Comparison of ENCODE assay signal across 14 cellular contexts in the genomic region with DNA sequence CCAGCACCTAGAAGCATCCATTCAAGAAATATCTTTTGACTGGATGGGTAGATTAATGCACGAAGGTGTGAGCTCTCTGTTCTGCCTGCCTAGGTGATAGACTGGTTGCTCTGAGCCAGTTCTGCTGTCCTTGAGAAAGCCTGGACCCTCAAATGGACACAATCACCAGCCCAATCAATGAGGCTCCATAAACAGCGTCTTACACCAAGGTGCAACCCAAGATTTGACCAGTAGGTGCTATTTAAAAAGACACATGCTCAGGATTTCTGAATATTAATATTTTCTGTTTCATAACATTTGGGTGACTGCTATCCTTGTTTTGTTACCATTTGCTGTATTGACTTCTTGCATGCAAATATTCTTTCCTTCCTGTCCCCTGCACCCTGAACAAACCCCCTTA. TPM values are rescaled to one million over a fixed set of nuclear protein-coding genes. Genes with fewer than 3 reads are reported as not detected.
DNase-seq lines count a peak whose midpoint lies in the region; ATAC-seq and TF ChIP-seq lines count a peak whose summit lies in the region.
"Had no signal": no experiment of that assay in that cellular context is flagged by ENCODE, and none has a peak within 500 bp of the region (broad histone marks: within the 10 kb centered on the region; RNA-seq: fewer than 3 reads in every experiment).

No MANE protein-coding gene starts in this region.

- H3K27me3 ChIP-seq in PC-3 (ENCODE audit: low read length) (no peaks in the 10 kb centered on the region), endodermal cell (ENCODE audit: control insufficient read depth, insufficient read depth, low read length, poor library complexity, severe bottlenecking) (no peaks in the 10 kb centered on the region), thoracic aorta (replicated peaks; ENCODE audit: insufficient read depth) (no peaks in the 10 kb centered on the region)
- H3K27me3 ChIP-seq: gastrocnemius medialis, testis had no signal

- no peaks in the 10 kb centered on the region for H3K36me3 ChIP-seq in PC-3 (ENCODE audit: low read depth, low read length)
- H3K36me3 ChIP-seq in endodermal cell (ENCODE audit: control insufficient read depth, insufficient read depth, low read length): no peaks in the 10 kb centered on the region
- H3K36me3 ChIP-seq in thoracic aorta: no peaks in the 10 kb centered on the region
- H3K36me3 ChIP-seq: gastrocnemius medialis, lower lobe of right lung had no signal

- WGBS in endodermal cell (ENCODE audit: insufficient coverage in 1 of 2, insufficient read length in 1 of 2), 2 experiments: 88 to 100% methylated on average over 1 to 2 of the region's 2 CpGs

- H3K4me1 Mint-ChIP-seq in endodermal cell: no peaks in the 10 kb centered on the region
- H3K4me1 Mint-ChIP-seq: CD8-positive, alpha-beta memory T cell; central memory CD8-positive, alpha-beta T cell had no signal

- BruUV-seq in PC-3 (replicated peaks; lab: Mats Ljungman, UMichigan): no TSS peak

- POLR2A ChIA-PET in PC-3 (lab: Charles Lee; ENCODE audit: unreplicated experiment): no interaction called here

- H3K9me3 ChIP-seq in PC-3 (ENCODE audit: low read length): peaks cover 9% of the 10 kb centered on the region; the same call in 1 of the 2 replicates
- H3K9me3 ChIP-seq in endodermal cell (ENCODE audit: control insufficient read depth, low read length): peaks cover 37% of the 10 kb centered on the region
- H3K9me3 ChIP-seq in thoracic aorta: peaks cover 6% of the 10 kb centered on the region
- H3K9me3 ChIP-seq: gastrocnemius medialis, testis had no signal

- H3K4me3 Mint-ChIP-seq in endodermal cell: no peak overlapping the region
- H3K4me3 Mint-ChIP-seq: activated CD8-positive, alpha-beta T cell treated with anti-CD3 and anti-CD28 coated beads for 36 hours; CD8-positive, alpha-beta memory T cell; central memory CD8-positive, alpha-beta T cell had no signal

- no peaks in the 10 kb centered on the region for H3K79me2 ChIP-seq in PC-3 (ENCODE audit: low read length)

- peaks cover 19% of the 10 kb centered on the region for H3K27me3 Mint-ChIP-seq in endodermal cell (ENCODE audit: insufficient read depth)

- no peak overlapping the region for H2AFZ ChIP-seq in PC-3 (ENCODE audit: low read length)

- peaks cover 23% of the 10 kb centered on the region for H3K9me3 Mint-ChIP-seq in endodermal cell
- H3K9me3 Mint-ChIP-seq: central memory CD8-positive, alpha-beta T cell had no signal

- H3K27ac Mint-ChIP-seq in endodermal cell: no peak overlapping the region
- H3K27ac Mint-ChIP-seq: activated CD8-positive, alpha-beta T cell treated with anti-CD3 and anti-CD28 coated beads for 36 hours; CD8-positive, alpha-beta memory T cell had no signal

- no peak overlapping the region for H3K27ac ChIP-seq in PC-3 (ENCODE audit: low read length)
- H3K27ac ChIP-seq in endodermal cell (ENCODE audit: low read depth, low read length): no peak overlapping the region
- H3K27ac ChIP-seq in thoracic aorta: no peak overlapping the region
- H3K27ac ChIP-seq: gastrocnemius medialis, lower lobe of right lung, testis had no signal

- ATAC-seq in PC-3: no peak
- no peak for ATAC-seq in thoracic aorta (ENCODE audit: insufficient number of reproducible peaks, low FRiP score, low read depth)
- ATAC-seq in left colon: no peak
- no peak for ATAC-seq in HG03095 (IDR thresholded peaks at IDR 0.05; ENCODE audit: unreplicated experiment)

- CTCF ChIA-PET in PC-3 (lab: Charles Lee): no interaction called here

- DNase-seq in PC-3 (peak; percentile 25), endodermal cell (no peak), thoracic aorta (ENCODE audit: low spot score) (no peak), left colon (no peak), NCI-H128 (lab: John Stamatoyannopoulos, UW; ENCODE audit: unreplicated experiment) (no peak)

- peaks cover 7% of the 10 kb centered on the region for H3F3A ChIP-seq in PC-3 (ENCODE audit: low read length, unreplicated experiment)

- no peaks in the 10 kb centered on the region for H4K20me1 ChIP-seq in PC-3 (ENCODE audit: low read length)

- H3K4me2 ChIP-seq in PC-3 (ENCODE audit: low read length): no peak overlapping the region

- TF ChIP-seq CTCF in GM12873 (IDR thresholded peaks at IDR 0.05; ENCODE audit: insufficient read depth, low read depth, low read length, missing control alignments): peak; percentile 18
- TF ChIP-seq CTCF in PC-3 (conservative IDR thresholded peaks at IDR 0.05; ENCODE audit: low read depth, low read length): no peak
- TF ChIP-seq CTCF in endodermal cell (conservative IDR thresholded peaks at IDR 0.05): peak; percentile 48
- TF ChIP-seq CTCF in thoracic aorta (IDR thresholded peaks at IDR 0.05): peak; percentile 7

- no peaks in the 10 kb centered on the region for H3K9me2 ChIP-seq in PC-3 (replicated peaks; ENCODE audit: low read length)

- peaks cover 43% of the 10 kb centered on the region for H3K36me3 Mint-ChIP-seq in endodermal cell (ENCODE audit: low read depth)

- H3K4me1 ChIP-seq in PC-3 (ENCODE audit: insufficient read depth, low read length) (peaks cover 26% of the 10 kb centered on the region), endodermal cell (ENCODE audit: control insufficient read depth, insufficient read depth, low read length) (no peaks in the 10 kb centered on the region), thoracic aorta (ENCODE audit: control insufficient read depth in 1 of 2, low read depth in 2 of 2) (no peaks in the 10 kb centered on the region)
- H3K4me1 ChIP-seq: gastrocnemius medialis, lower lobe of right lung, testis had no signal

- H3K4me3 ChIP-seq in PC-3 (ENCODE audit: low read length) (no peak overlapping the region), endodermal cell (ENCODE audit: low read length) (no peak overlapping the region), thoracic aorta (no peak overlapping the region)
- H3K4me3 ChIP-seq: gastrocnemius medialis, lower lobe of right lung, testis had no signal

- intact Hi-C loops in PC-3 (cut with micrococcal nuclease): loop anchor here (2.0 to 10.0 kb wide), 6 partner anchors 308 to 781 kb away; no protein-coding TSS in a partner anchor
- intact Hi-C loops in left colon (cut with DNase I, micrococcal nuclease): loop anchor here in 1 of 2 donors (10.0 kb wide), 1 partner anchor 562 kb away; no protein-coding TSS in a partner anchor

- H3K9ac ChIP-seq in PC-3 (ENCODE audit: low read length) (no peak overlapping the region), endodermal cell (ENCODE audit: extremely low read depth, low read length, poor library complexity, severe bottlenecking) (no peak overlapping the region)

RNA-seq across cellular contexts. Expression of a gene that starts 39.0 kb away (rescaled TPM):
- 0.17 TPM in 1 of 2 replicates, not detected in the other for total RNA-seq in PC-3 (2014; rRNA removed)
- total RNA-seq in endodermal cell: 10 to 100 TPM; 55.3 to 79.0 TPM
- polyA plus RNA-seq in endodermal cell (2013, experiment 1 of 2): 13.7 TPM
- polyA plus RNA-seq in endodermal cell (2013, experiment 2 of 2): 14.2 TPM
- 1 to 10 TPM in 1 of 2 donors, not detected in 1; 4.3 TPM for total RNA-seq in thoracic aorta
- total RNA-seq in left colon: 1 to 10 TPM; 3.8 to 8.0 TPM
- total RNA-seq: activated CD8-positive, alpha-beta T cell treated with anti-CD3 and anti-CD28 coated beads for 36 hours; CD8-positive, alpha-beta memory T cell; M059J had no signal
- polyA plus RNA-seq: CD8-positive, alpha-beta memory T cell had no signal

Comparison
In these comparisons a context has a peak if more than half of its experiments do, and no peak if none do; other contexts are left out.
1. RNA of a gene that starts 39.0 kb away (total RNA-seq): 55.3 to 79.0 TPM in endodermal cell; 3.8 to 8.0 TPM in left colon, 4.3 TPM in thoracic aorta and 0.17 TPM in PC-3; every median in the first group is over 4 times any median in the second.